20 cellular contexts compared by ENCODE assay signal in the genomic region with DNA sequence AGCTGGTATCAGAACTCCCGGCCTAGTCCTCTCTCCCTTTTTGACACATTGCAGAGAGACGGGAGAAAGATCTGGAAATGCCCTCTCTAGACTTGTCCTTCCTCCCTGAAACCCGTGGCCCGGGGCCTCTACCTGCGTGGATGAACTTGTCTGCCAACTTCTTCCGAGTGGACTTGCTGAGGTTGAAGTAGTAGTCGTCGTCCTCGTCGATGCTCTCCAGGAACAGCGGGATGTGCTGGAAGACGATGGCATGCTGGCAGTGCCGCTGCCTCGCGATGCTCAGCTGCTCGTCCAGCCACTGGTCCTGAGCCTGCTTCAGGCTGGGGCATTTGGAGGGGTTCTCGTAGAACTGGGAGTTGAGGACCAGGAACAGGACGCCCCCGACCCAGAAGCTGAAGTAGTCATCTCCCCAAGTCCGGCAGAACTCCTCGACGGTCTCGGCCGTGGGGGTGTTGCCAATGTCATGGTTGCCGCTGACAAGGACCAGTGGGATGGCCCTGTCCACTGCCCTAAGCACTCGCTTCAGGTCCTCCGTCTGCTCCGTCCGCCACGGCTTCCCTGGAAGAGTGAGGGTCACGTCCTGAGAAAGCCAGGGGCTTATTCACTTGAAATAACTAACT.
A peak's percentile ranks its signal among the peaks of the same experiment; 100 is the strongest.
DNase-seq lines count a peak whose midpoint lies in the region; ATAC-seq lines count a peak whose summit lies in the region.
"Had no signal": no experiment of that assay in that cellular context is flagged by ENCODE, and none has a peak within 500 bp of the region (broad histone marks: within the 10 kb centered on the region; RNA-seq: fewer than 3 reads in every experiment).

No MANE protein-coding gene starts in this region.

- CTCF ChIA-PET in activated CD8-positive, alpha-beta memory T cell treated with anti-CD3 and anti-CD28 coated beads, Interleukin-2, amount 10 ng/mL, durations not matched to agents 7 days and 5 days (lab: Charles Lee): no interaction called here

- no peak overlapping the region for H3K4me3 Mint-ChIP-seq in activated CD8-positive, alpha-beta memory T cell treated with anti-CD3 and anti-CD28 coated beads, Interleukin-2, amount 10 ng/mL, durations not matched to agents 7 days and 5 days
- H3K4me3 Mint-ChIP-seq: CD4-positive, alpha-beta memory T cell had no signal

- no peaks in the 10 kb centered on the region for H3K9me3 Mint-ChIP-seq in activated CD8-positive, alpha-beta memory T cell treated with anti-CD3 and anti-CD28 coated beads, Interleukin-2, amount 10 ng/mL, durations not matched to agents 7 days and 5 days (ENCODE audit: low read depth)
- H3K9me3 Mint-ChIP-seq: CD4-positive, alpha-beta memory T cell had no signal

- DNase-seq in activated CD8-positive, alpha-beta memory T cell treated with anti-CD3 and anti-CD28 coated beads, Interleukin-2, amount 50 U/mL, for 48 hours: peak; percentile 38
- no peak for DNase-seq in activated CD8-positive, alpha-beta memory T cell treated with anti-CD3 and anti-CD28 coated beads, Interleukin-2, amount 10 ng/mL, durations not matched to agents 7 days and 5 days
- DNase-seq in mesenteric fat pad (ENCODE audit: low spot score) (peak; percentile 87), sciatic nerve (ENCODE audit: low spot score) (peak; percentile 50), GM03348 (ENCODE audit: low spot score) (no peak)
- DNase-seq: 8988T; ACHN; AML-193; C1 segment of cervical spinal cord; Calu3; CD4-positive, alpha-beta memory T cell; COR-L47; DMS53; DMS79 treated with DMSO at 0.1 percent for 48 hours; GF-D8; H7; HCEC 1CT had no signal

- H3K27me3 Mint-ChIP-seq in activated CD8-positive, alpha-beta memory T cell treated with anti-CD3 and anti-CD28 coated beads, Interleukin-2, amount 10 ng/mL, durations not matched to agents 7 days and 5 days: no peaks in the 10 kb centered on the region
- H3K27me3 Mint-ChIP-seq: CD4-positive, alpha-beta memory T cell had no signal

- no peak overlapping the region for H3K27ac Mint-ChIP-seq in activated CD8-positive, alpha-beta memory T cell treated with anti-CD3 and anti-CD28 coated beads, Interleukin-2, amount 10 ng/mL, durations not matched to agents 7 days and 5 days
- H3K27ac Mint-ChIP-seq: CD4-positive, alpha-beta memory T cell had no signal

- ATAC-seq in activated CD8-positive, alpha-beta memory T cell treated with anti-CD3 and anti-CD28 coated beads, Interleukin-2, amount 10 ng/mL, durations not matched to agents 7 days and 5 days: no peak
- no peak for ATAC-seq in sciatic nerve
- ATAC-seq in GM18517 (IDR thresholded peaks at IDR 0.05; ENCODE audit: unreplicated experiment): no peak
- ATAC-seq in HG03025 (IDR thresholded peaks at IDR 0.05; ENCODE audit: low FRiP score, unreplicated experiment): no peak
- ATAC-seq: A549 had no signal

- H3K4me1 Mint-ChIP-seq in activated CD8-positive, alpha-beta memory T cell treated with anti-CD3 and anti-CD28 coated beads, Interleukin-2, amount 10 ng/mL, durations not matched to agents 7 days and 5 days: peaks cover 3% of the 10 kb centered on the region

- intact Hi-C loops in sciatic nerve (cut with DNase I): no loop called here

- H3K36me3 Mint-ChIP-seq in activated CD8-positive, alpha-beta memory T cell treated with anti-CD3 and anti-CD28 coated beads, Interleukin-2, amount 10 ng/mL, durations not matched to agents 7 days and 5 days: peaks cover 17% of the 10 kb centered on the region

Comparison
In these comparisons a context has a peak if more than half of its experiments do, and no peak if none do; other contexts are left out.
1. DNase-seq: peak in activated CD8-positive, alpha-beta memory T cell treated with anti-CD3 and anti-CD28 coated beads, Interleukin-2, amount 50 U/mL, for 48 hours (single experiment), mesenteric fat pad (single experiment) and sciatic nerve (single experiment); none in activated CD8-positive, alpha-beta memory T cell treated with anti-CD3 and anti-CD28 coated beads, Interleukin-2, amount 10 ng/mL, durations not matched to agents 7 days and 5 days (single experiment) and GM03348 (single experiment).